1 cellular context compared by ENCODE assay signal in genomic region chr4:73650255-73650654, GRCh38.
TF ChIP-seq lines count a peak whose summit lies in the region.

No MANE protein-coding gene starts in this region.

TF ChIP-seq in GM23338, 12 proteins besides CTCF, POLR2A, EP300 and RAD21 (continued from another document):
- TF ChIP-seq ZNF462 (CRISPR knock-in tag; IDR thresholded peaks at IDR 0.05) (no peak), POLR2AphosphoS5 (IDR thresholded peaks at IDR 0.05; ENCODE audit: low read depth) (no peak), EZH2 (IDR thresholded peaks at IDR 0.05; ENCODE audit: low read depth, unreplicated experiment) (no peak), EZH2phosphoT487 (IDR thresholded peaks at IDR 0.05; ENCODE audit: unreplicated experiment) (no peak), JUNB (IDR thresholded peaks at IDR 0.05; ENCODE audit: unreplicated experiment) (no peak)
